In genomic region chr7:159125944-159126248, GRCh38 we compare ENCODE assay signal across 18 cellular contexts. TPM values are rescaled to one million over a fixed set of nuclear protein-coding genes. Genes with fewer than 3 reads are reported as not detected.
A peak's percentile ranks its signal among the peaks of the same experiment; 100 is the strongest.
DNase-seq lines count a peak whose midpoint lies in the region; ATAC-seq, FAIRE-seq and TF ChIP-seq lines count a peak whose summit lies in the region.
"Had no signal": no experiment of that assay in that cellular context is flagged by ENCODE, and none has a peak within 500 bp of the region (broad histone marks: within the 10 kb centered on the region; RNA-seq: fewer than 3 reads in every experiment).

No MANE protein-coding gene starts in this region.

- no peak overlapping the region for H4K91ac ChIP-seq in neuronal stem cell (ENCODE audit: low read depth, low read length, poor library complexity)

- H3K9me3 Mint-ChIP-seq in endodermal cell, result no peaks in the 10 kb centered on the region
- H3K9me3 Mint-ChIP-seq: CD4-positive, CD25-positive, alpha-beta regulatory T cell had no signal

- H2AK5ac ChIP-seq in neuronal stem cell (ENCODE audit: low read depth, low read length), result no peak overlapping the region

- H3K27ac Mint-ChIP-seq in endodermal cell, result no peak overlapping the region
- H3K27ac Mint-ChIP-seq: CD4-positive, CD25-positive, alpha-beta regulatory T cell had no signal

- no peak overlapping the region for H2BK12ac ChIP-seq in neuronal stem cell (ENCODE audit: low read length)

- TF ChIP-seq CTCF in endodermal cell (conservative IDR thresholded peaks at IDR 0.05) (no peak), uterus (IDR thresholded peaks at IDR 0.05) (no peak), omental fat pad (IDR thresholded peaks at IDR 0.05) (no peak)

- H2BK5ac ChIP-seq in neuronal stem cell (ENCODE audit: low read length), result no peak overlapping the region

- no peak overlapping the region for H4K8ac ChIP-seq in neuronal stem cell (ENCODE audit: low read depth, low read length)

- no peak overlapping the region for H3K4me2 ChIP-seq in neuronal stem cell (ENCODE audit: insufficient read depth, low read length, poor library complexity, severe bottlenecking)
- H3K4me2 ChIP-seq: BLaER1 treated with 17β-estradiol and CSF1 and Interleukin-3, amounts not matched to agents 10 nM and 100 nM had no signal

- ATAC-seq in left ventricle myocardium superior (peak; percentile 47), left cardiac atrium (no peak), omental fat pad (ENCODE audit: low FRiP score) (no peak)
- ATAC-seq: GM12878 had no signal

- no peak for TF ChIP-seq POLR2A in uterus (IDR thresholded peaks at IDR 0.05)

- H3K18ac ChIP-seq in neuronal stem cell (ENCODE audit: low read length), result no peak overlapping the region

- H3K9ac ChIP-seq in endodermal cell (ENCODE audit: extremely low read depth, low read length, poor library complexity, severe bottlenecking) (no peak overlapping the region), neuronal stem cell (ENCODE audit: low read depth, low read length, poor library complexity) (no peak overlapping the region)
- H3K9ac ChIP-seq: BLaER1 treated with 17β-estradiol and CSF1 and Interleukin-3, amounts not matched to agents 10 nM and 100 nM; GM23248 had no signal

- H3K4me3 ChIP-seq in endodermal cell (ENCODE audit: low read length) (no peak overlapping the region), neuronal stem cell (ENCODE audit: low read length in 2 of 2) (no peak overlapping the region), uterus (no peak overlapping the region), SJCRH30 (no peak overlapping the region)
- H3K4me3 ChIP-seq: BLaER1 treated with 17β-estradiol and CSF1 and Interleukin-3, amounts not matched to agents 10 nM and 100 nM; GM12878; GM23248 had no signal

- peaks cover 2% of the 10 kb centered on the region for H3K4me1 ChIP-seq in endodermal cell (ENCODE audit: control insufficient read depth, insufficient read depth, low read length)
- H3K4me1 ChIP-seq in neuronal stem cell (ENCODE audit: control insufficient read depth in 2 of 2, insufficient read depth in 1 of 2, low read depth in 1 of 2, low read length in 2 of 2), result no peaks in the 10 kb centered on the region
- H3K4me1 ChIP-seq in uterus, result no peaks in the 10 kb centered on the region
- no peaks in the 10 kb centered on the region for H3K4me1 ChIP-seq in SJCRH30
- H3K4me1 ChIP-seq: BLaER1 treated with 17β-estradiol and CSF1 and Interleukin-3, amounts not matched to agents 10 nM and 100 nM had no signal

- no peaks in the 10 kb centered on the region for H3K27me3 Mint-ChIP-seq in endodermal cell (ENCODE audit: insufficient read depth)

- no peak overlapping the region for H2BK15ac ChIP-seq in neuronal stem cell (ENCODE audit: low read length)

- no peaks in the 10 kb centered on the region for H3K79me1 ChIP-seq in neuronal stem cell (ENCODE audit: low read depth, low read length)

- no peak overlapping the region for H2AFZ ChIP-seq in neuronal stem cell (ENCODE audit: low read length)
- H2AFZ ChIP-seq: GM23248 had no signal

- H3K4me1 Mint-ChIP-seq in endodermal cell, result peaks cover 20% of the 10 kb centered on the region
- H3K4me1 Mint-ChIP-seq: CD4-positive, CD25-positive, alpha-beta regulatory T cell had no signal

- H3K36me3 ChIP-seq in endodermal cell (ENCODE audit: control insufficient read depth, insufficient read depth, low read length) (no peaks in the 10 kb centered on the region), neuronal stem cell (replicated peaks in 1 of 2; ENCODE audit: control insufficient read depth in 2 of 2, insufficient read depth in 2 of 2, low read length in 2 of 2) (no peaks in the 10 kb centered on the region), uterus (no peaks in the 10 kb centered on the region), SJCRH30 (no peaks in the 10 kb centered on the region)
- H3K36me3 ChIP-seq: BLaER1 treated with 17β-estradiol and CSF1 and Interleukin-3, amounts not matched to agents 10 nM and 100 nM had no signal

- H3K14ac ChIP-seq in neuronal stem cell (ENCODE audit: low read length), result peak overlapping the region; percentile 39

- H2BK120ac ChIP-seq in neuronal stem cell (ENCODE audit: low read depth, low read length), result no peak overlapping the region

- DNase-seq in left ventricle myocardium superior (no peak), left cardiac atrium (no peak), endodermal cell (peak; percentile 48), neuronal stem cell (ENCODE audit: low spot score) (no peak), uterus (peak; percentile 32 to 47), HTR-8/SVneo (ENCODE audit: insufficient read length, low spot score) (no peak), omental fat pad (ENCODE audit: low spot score) (no peak), SJCRH30 (no peak)
- DNase-seq: ACHN; CD4-positive, CD25-positive, alpha-beta regulatory T cell; DMS53; GM23248; H7 had no signal

- intact Hi-C loops in left ventricle myocardium superior (cut with micrococcal nuclease) (no loop called here), left cardiac atrium (cut with DNase I) (no loop called here), uterus (cut with DNase I; ENCODE audit: low total_unique reads) (no loop called here)

- H3K27ac ChIP-seq in endodermal cell (ENCODE audit: low read depth, low read length), result no peak overlapping the region
- no peak overlapping the region for H3K27ac ChIP-seq in neuronal stem cell (replicated peaks; ENCODE audit: low read length)
- peak overlapping the region in 1 of 2 donors; percentile 17 for H3K27ac ChIP-seq in uterus
- H3K27ac ChIP-seq in SJCRH30, result no peak overlapping the region
- H3K27ac ChIP-seq: BLaER1 treated with 17β-estradiol and CSF1 and Interleukin-3, amounts not matched to agents 10 nM and 100 nM; GM23248 had no signal

- no peak overlapping the region for H3K23ac ChIP-seq in neuronal stem cell (ENCODE audit: low read depth, low read length, poor library complexity)

- H3K9me3 ChIP-seq in endodermal cell (ENCODE audit: control insufficient read depth, low read length) (peaks cover 4% of the 10 kb centered on the region), neuronal stem cell (replicated peaks in 1 of 2; ENCODE audit: control insufficient read depth in 2 of 2, insufficient read depth in 1 of 2, low read depth in 1 of 2, low read length in 2 of 2) (no peaks in the 10 kb centered on the region), uterus (no peaks in the 10 kb centered on the region), SJCRH30 (replicated peaks) (no peaks in the 10 kb centered on the region)
- H3K9me3 ChIP-seq: BLaER1 treated with 17β-estradiol and CSF1 and Interleukin-3, amounts not matched to agents 10 nM and 100 nM had no signal

- no peak overlapping the region for H3K4ac ChIP-seq in neuronal stem cell (ENCODE audit: low read length)

- H3K36me3 Mint-ChIP-seq in endodermal cell (ENCODE audit: low read depth), result no peaks in the 10 kb centered on the region
- H3K36me3 Mint-ChIP-seq: CD4-positive, CD25-positive, alpha-beta regulatory T cell had no signal

- H3K4me3 Mint-ChIP-seq in endodermal cell, result no peak overlapping the region
- H3K4me3 Mint-ChIP-seq: CD4-positive, CD25-positive, alpha-beta regulatory T cell had no signal

- H3K27me3 ChIP-seq in endodermal cell (ENCODE audit: control insufficient read depth, insufficient read depth, low read length, poor library complexity, severe bottlenecking) (no peaks in the 10 kb centered on the region), neuronal stem cell (ENCODE audit: control insufficient read depth in 3 of 3, insufficient read depth in 3 of 3, low read depth in 1 of 3, low read length in 3 of 3) (peaks cover 0 to 6% (median 0%) of the 10 kb centered on the region in 3 experiments), uterus (no peaks in the 10 kb centered on the region), SJCRH30 (no peaks in the 10 kb centered on the region)
- H3K27me3 ChIP-seq: BLaER1 treated with 17β-estradiol and CSF1 and Interleukin-3, amounts not matched to agents 10 nM and 100 nM had no signal

- 79 to 100% methylated on average over 2 to 3 of the region's 3 CpGs for WGBS in endodermal cell (ENCODE audit: insufficient coverage in 1 of 2, insufficient read length in 1 of 2), 2 experiments
- no CpG with 5 or more reads among the region's 3 CpGs for WGBS in neuronal stem cell (ENCODE audit: extremely low coverage in 2 of 2, insufficient read length in 2 of 2, insufficient replicate concordance in 1 of 2), 2 donors

- no peak for FAIRE-seq in HTR-8/SVneo (lab: Jason Lieb, UNC)
- FAIRE-seq: GM12878 had no signal

RNA-seq across cellular contexts. Expression of gene VIPR2, which starts 18.8 kb away (rescaled TPM):
- total RNA-seq in left ventricle myocardium superior, result 21.3 TPM
- total RNA-seq in left cardiac atrium, result 1 to 10 TPM; 6.3 to 8.5 TPM
- 1 to 10 TPM in 1 of 2 donors, under 1 TPM in 1; 0.64 to 1.8 TPM for total RNA-seq in endodermal cell
- 0.57 TPM for polyA plus RNA-seq in endodermal cell (2013, experiment 1 of 2)
- 0.41 TPM for polyA plus RNA-seq in endodermal cell (2013, experiment 2 of 2)
- 2.8 TPM for polyA plus RNA-seq in neuronal stem cell (2013, experiment 1 of 2)
- 2.6 TPM for polyA plus RNA-seq in neuronal stem cell (2013, experiment 2 of 2)
- 1 to 10 TPM; 3.1 to 9.8 (median 4.5) TPM for total RNA-seq in uterus
- total RNA-seq in omental fat pad, result 10 to 100 TPM in 3 of 4 donors, 1 to 10 TPM in 1; 3.6 to 71.0 (median 24.6) TPM
- 9.6 and 10.2 TPM in 2 replicates for total RNA-seq in SJCRH30 (2014; rRNA removed; shearing (Covaris generic))
- total RNA-seq: A172; CD4-positive, CD25-positive, alpha-beta regulatory T cell; G401; GM12878; GM23248; HT1080 had no signal
- polyA plus RNA-seq: CD4-positive, CD25-positive, alpha-beta regulatory T cell; GM12878; GM23248 had no signal

Comparison
In these comparisons a context has a peak if more than half of its experiments do, and no peak if none do; other contexts are left out.
1. DNase-seq: peak in endodermal cell (single experiment) and uterus (2 of 2); none in left ventricle myocardium superior (single experiment), left cardiac atrium (single experiment), neuronal stem cell (single experiment), HTR-8/SVneo (single experiment), omental fat pad (single experiment) and SJCRH30 (0 of 2).